Comparison of ENCODE assay signal across 21 cellular contexts in genomic region chr1:185349556-185349955, GRCh38. TPM values are rescaled to one million over a fixed set of nuclear protein-coding genes. Genes with fewer than 3 reads are reported as not detected.
DNase-seq lines count a peak whose midpoint lies in the region; ATAC-seq and TF ChIP-seq lines count a peak whose summit lies in the region.
"Had no signal": no experiment of that assay in that cellular context is flagged by ENCODE, and none has a peak within 500 bp of the region (broad histone marks: within the 10 kb centered on the region; RNA-seq: fewer than 3 reads in every experiment).

No MANE protein-coding gene starts in this region.

- no peak overlapping the region for H3K4me3 Mint-ChIP-seq in activated CD4-positive, alpha-beta T cell treated with anti-CD3 and anti-CD28 coated beads, Interleukin-2, amount 10 ng/mL, durations not matched to agents 24 days and 14 days
- H3K4me3 Mint-ChIP-seq in dendritic cell treated with granulocyte-macrophage colony-stimulating factor and Interleukin-4, amounts not matched to agents 40 ng/mL and 50 ng/mL, for 4 days, result no peak overlapping the region
- H3K4me3 Mint-ChIP-seq in mesothelial cell of epicardium, result no peak overlapping the region
- H3K4me3 Mint-ChIP-seq: B cell had no signal

- no peak for TF ChIP-seq CTCF in mesothelial cell of epicardium (IDR thresholded peaks at IDR 0.05; ENCODE audit: unreplicated experiment)
- no peak for TF ChIP-seq CTCF in gastrocnemius medialis (IDR thresholded peaks at IDR 0.05 in 4 of 5, conservative IDR thresholded peaks at IDR 0.05 in 1 of 5)

- H3K4me1 ChIP-seq in gastrocnemius medialis, result peaks cover 0 to 6% of the 10 kb centered on the region in 2 donors

- H3K27me3 ChIP-seq in gastrocnemius medialis, result no peaks in the 10 kb centered on the region

- peak; percentile 33 for DNase-seq in activated CD4-positive, alpha-beta T cell treated with anti-CD3 and anti-CD28 coated beads, Interleukin-2, amount 10 ng/mL, durations not matched to agents 24 days and 14 days
- no peak for DNase-seq in activated CD4-positive, alpha-beta T cell treated with anti-CD3 and anti-CD28 coated beads for 1 hour
- DNase-seq in mesothelial cell of epicardium (ENCODE audit: low spot score in 2 of 2, unreplicated experiment in 2 of 2) (no peak), pons (ENCODE audit: low spot score) (no peak), HuH-7 (ENCODE audit: low spot score) (no peak), gastrocnemius medialis (no peak), SW 1271 (lab: John Stamatoyannopoulos, UW) (no peak)
- DNase-seq: 8988T; DMS 273 treated with DMSO at 0.1 percent for 48 hours; DND-41; Kasumi-1; NCI-H1092 treated with DMSO at 0.1 percent for 48 hours; NCI-H146; NCI-H2081; NCI-H2171 treated with DMSO at 0.1 percent for 48 hours; NCI-H446 treated with DMSO at 0.1 percent for 48 hours; NCI-H748 treated with DMSO at 0.1 percent for 48 hours; NK-92 treated with Interleukin-12 subunit alpha and Interleukin-12 subunit beta, amount 100 ng/mL, for 24 hours had no signal

- H3K9me3 ChIP-seq in gastrocnemius medialis, result no peaks in the 10 kb centered on the region

- no peak for ATAC-seq in gastrocnemius medialis
- ATAC-seq: Right ventricle myocardium inferior had no signal

- in situ Hi-C loops in gastrocnemius medialis (cut with MboI; ENCODE audit: low sequenced_read_pairs in 4 of 4), result no loop called here

- H3K36me3 Mint-ChIP-seq in activated CD4-positive, alpha-beta T cell treated with anti-CD3 and anti-CD28 coated beads, Interleukin-2, amount 10 ng/mL, durations not matched to agents 24 days and 14 days (ENCODE audit: low read depth), result peaks cover 2% of the 10 kb centered on the region
- H3K36me3 Mint-ChIP-seq in dendritic cell treated with granulocyte-macrophage colony-stimulating factor and Interleukin-4, amounts not matched to agents 40 ng/mL and 50 ng/mL, for 4 days (ENCODE audit: low read depth), result peaks cover 6% of the 10 kb centered on the region
- H3K36me3 Mint-ChIP-seq in mesothelial cell of epicardium, result no peaks in the 10 kb centered on the region

- no peak overlapping the region for H3K27ac Mint-ChIP-seq in activated CD4-positive, alpha-beta T cell treated with anti-CD3 and anti-CD28 coated beads, Interleukin-2, amount 10 ng/mL, durations not matched to agents 24 days and 14 days
- peak overlapping the region; percentile 75 for H3K27ac Mint-ChIP-seq in dendritic cell treated with granulocyte-macrophage colony-stimulating factor and Interleukin-4, amounts not matched to agents 40 ng/mL and 50 ng/mL, for 4 days
- H3K27ac Mint-ChIP-seq in mesothelial cell of epicardium, result peak overlapping the region; percentile 70
- H3K27ac Mint-ChIP-seq: B cell had no signal

- peaks cover 7% of the 10 kb centered on the region for H3K9me3 Mint-ChIP-seq in activated CD4-positive, alpha-beta T cell treated with anti-CD3 and anti-CD28 coated beads, Interleukin-2, amount 10 ng/mL, durations not matched to agents 24 days and 14 days
- H3K9me3 Mint-ChIP-seq in dendritic cell treated with granulocyte-macrophage colony-stimulating factor and Interleukin-4, amounts not matched to agents 40 ng/mL and 50 ng/mL, for 4 days, result no peaks in the 10 kb centered on the region
- no peaks in the 10 kb centered on the region for H3K9me3 Mint-ChIP-seq in mesothelial cell of epicardium

- intact Hi-C loops in activated CD4-positive, alpha-beta T cell treated with anti-CD3 and anti-CD28 coated beads, Interleukin-2, amount 10 ng/mL, durations not matched to agents 24 days and 14 days (cut with micrococcal nuclease), result no loop called here
- intact Hi-C loops in dendritic cell treated with granulocyte-macrophage colony-stimulating factor and Interleukin-4, amounts not matched to agents 40 ng/mL and 50 ng/mL, for 4 days (cut with micrococcal nuclease), result no loop called here
- intact Hi-C loops in gastrocnemius medialis (cut with DNase I; ENCODE audit: low total_unique reads), result no loop called here

- no peaks in the 10 kb centered on the region for H3K36me3 ChIP-seq in gastrocnemius medialis

- no peak overlapping the region for H3K27ac ChIP-seq in gastrocnemius medialis

- TF ChIP-seq POLR2A in gastrocnemius medialis (IDR thresholded peaks at IDR 0.05), result no peak

- no peaks in the 10 kb centered on the region for H3K27me3 Mint-ChIP-seq in activated CD4-positive, alpha-beta T cell treated with anti-CD3 and anti-CD28 coated beads, Interleukin-2, amount 10 ng/mL, durations not matched to agents 24 days and 14 days
- no peaks in the 10 kb centered on the region for H3K27me3 Mint-ChIP-seq in dendritic cell treated with granulocyte-macrophage colony-stimulating factor and Interleukin-4, amounts not matched to agents 40 ng/mL and 50 ng/mL, for 4 days
- no peaks in the 10 kb centered on the region for H3K27me3 Mint-ChIP-seq in mesothelial cell of epicardium (ENCODE audit: low read depth)
- H3K27me3 Mint-ChIP-seq: B cell had no signal

- no peak overlapping the region for H3K4me3 ChIP-seq in gastrocnemius medialis

- H3K4me1 Mint-ChIP-seq in activated CD4-positive, alpha-beta T cell treated with anti-CD3 and anti-CD28 coated beads, Interleukin-2, amount 10 ng/mL, durations not matched to agents 24 days and 14 days, result peaks cover 18% of the 10 kb centered on the region
- H3K4me1 Mint-ChIP-seq in dendritic cell treated with granulocyte-macrophage colony-stimulating factor and Interleukin-4, amounts not matched to agents 40 ng/mL and 50 ng/mL, for 4 days (ENCODE audit: low read depth), result peaks cover 25% of the 10 kb centered on the region
- H3K4me1 Mint-ChIP-seq in mesothelial cell of epicardium, result peaks cover 52% of the 10 kb centered on the region

RNA-seq across cellular contexts. Expression of gene IVNS1ABP, which starts 32.5 kb away (rescaled TPM):
- 186 and 187 TPM in 2 replicates for total RNA-seq in activated CD4-positive, alpha-beta T cell treated with anti-CD3 and anti-CD28 coated beads, Interleukin-2, amount 10 ng/mL, durations not matched to agents 24 days and 14 days
- 162 to 167 TPM (median 166 TPM) in 3 replicates for total RNA-seq in mesothelial cell of epicardium
- total RNA-seq in gastrocnemius medialis, result 10 to 100 TPM; 18.3 to 38.1 (median 32.3) TPM
